In genomic region chr11:581752-582151, GRCh38 we compare ENCODE assay signal across 15 cellular contexts. TPM values are rescaled to one million over a fixed set of nuclear protein-coding genes. Genes with fewer than 3 reads are reported as not detected.
"Had no signal": no experiment of that assay in that cellular context is flagged by ENCODE, and none has a peak within 500 bp of the region (broad histone marks: within the 10 kb centered on the region; RNA-seq: fewer than 3 reads in every experiment).

No MANE protein-coding gene starts in this region.

- H3K27ac Mint-ChIP-seq: stimulated activated memory B cell treated with anti-CD40 and anti-IgM and Interleukin-4, amounts not matched to agents 10 μg/mL and 1 μg/mL and 100 μg/mL, for 72 hours had no signal

- H3K27ac ChIP-seq: ascending aorta, colonic mucosa, epithelial cell of prostate, ovary, transverse colon had no signal

- H3K4me3 Mint-ChIP-seq: stimulated activated memory B cell treated with anti-CD40 and anti-IgM and Interleukin-4, amounts not matched to agents 10 μg/mL and 1 μg/mL and 100 μg/mL, for 72 hours had no signal

- H3K9me3 ChIP-seq: ascending aorta, colonic mucosa, ovary, transverse colon had no signal

- ATAC-seq: stimulated activated memory B cell treated with anti-CD40 and anti-IgM and Interleukin-4, amounts not matched to agents 10 μg/mL and 1 μg/mL and 100 μg/mL, for 72 hours had no signal

- H3K27me3 ChIP-seq: ascending aorta, colonic mucosa, ovary, transverse colon had no signal

- H3K27me3 Mint-ChIP-seq: stimulated activated memory B cell treated with anti-CD40 and anti-IgM and Interleukin-4, amounts not matched to agents 10 μg/mL and 1 μg/mL and 100 μg/mL, for 72 hours had no signal

- H3K9me3 Mint-ChIP-seq: stimulated activated memory B cell treated with anti-CD40 and anti-IgM and Interleukin-4, amounts not matched to agents 10 μg/mL and 1 μg/mL and 100 μg/mL, for 72 hours had no signal

- H3K4me3 ChIP-seq: ascending aorta, colonic mucosa, ovary, transverse colon had no signal

- DNase-seq: activated CD4-positive, alpha-beta T cell treated with anti-CD3 and anti-CD28 coated beads for 1 hour; activated CD4-positive, alpha-beta T cell treated with anti-CD3 and anti-CD28 coated beads, Interleukin-2, amount 50 U/mL, for 48 hours; activated naive CD4-positive, alpha-beta T cell; colonic mucosa; effector CD8-positive, alpha-beta T cell; mammary epithelial cell; ovary; retina; SHP77 treated with DMSO at 0.1 percent for 48 hours; transverse colon had no signal

RNA-seq across cellular contexts. Expression of gene CDHR5, which starts 43.0 kb away (rescaled TPM):
- total RNA-seq: bronchial epithelial cell, mammary epithelial cell had no signal
- polyA plus RNA-seq: mammary epithelial cell, neural cell had no signal
